Comparison of ENCODE assay signal across 13 cellular contexts in genomic region chr17:75684249-75684648, GRCh38. TPM values are rescaled to one million over a fixed set of nuclear protein-coding genes. Genes with fewer than 3 reads are reported as not detected.
A peak's percentile ranks its signal among the peaks of the same experiment; 100 is the strongest.
DNase-seq lines count a peak whose midpoint lies in the region; ATAC-seq, FAIRE-seq and TF ChIP-seq lines count a peak whose summit lies in the region.
"Had no signal": no experiment of that assay in that cellular context is flagged by ENCODE, and none has a peak within 500 bp of the region (broad histone marks: within the 10 kb centered on the region; RNA-seq: fewer than 3 reads in every experiment).

No MANE protein-coding gene starts in this region.

- H3K27me3 ChIP-seq in endothelial cell of umbilical vein (ENCODE audit: control insufficient read depth in 2 of 2, insufficient read depth in 2 of 2, low read length in 2 of 2), result no peaks in the 10 kb centered on the region

- H3K4me3 ChIP-seq in endothelial cell of umbilical vein (replicated peaks in 1 of 3; ENCODE audit: insufficient read depth in 1 of 3, low read depth in 1 of 3, low read length in 3 of 3), result no peak overlapping the region

- intact Hi-C loops in endothelial cell of umbilical vein (cut with micrococcal nuclease), result no loop called here

- H2AFZ ChIP-seq in endothelial cell of umbilical vein (ENCODE audit: low read depth, low read length), result no peak overlapping the region

- H3K4me1 ChIP-seq in endothelial cell of umbilical vein (ENCODE audit: control insufficient read depth, extremely low read depth, insufficient read depth, low read length), result peaks cover 72% of the 10 kb centered on the region

- POLR2A ChIA-PET in endothelial cell of umbilical vein (lab: Charles Lee), result no interaction called here

- TF ChIP-seq POLR2A in endothelial cell of umbilical vein (IDR thresholded peaks at IDR 0.05; ENCODE audit: low read depth, low read length) (no peak), erythroblast (IDR thresholded peaks at IDR 0.05; ENCODE audit: low read length) (no peak)

- H3K36me3 ChIP-seq in endothelial cell of umbilical vein (ENCODE audit: control insufficient read depth in 2 of 2, extremely low read depth in 1 of 2, insufficient read depth in 2 of 2, low read length in 2 of 2), result no peaks in the 10 kb centered on the region

- DNase-seq in A172 (ENCODE audit: low spot score), result peak; percentile 68
- peak; percentile 15 for DNase-seq in NCI-H69 (lab: John Stamatoyannopoulos, UW)
- peak; percentile 54 for DNase-seq in endothelial cell of umbilical vein (ENCODE audit: low read depth, low spot score)
- no peak for DNase-seq in omental fat pad (ENCODE audit: low spot score)
- no peak for DNase-seq in erythroblast (lab: John Stamatoyannopoulos, UW)
- no peak for DNase-seq in stimulated activated CD4-positive, alpha-beta T cell treated with anti-CD3 and anti-CD28 coated beads, Interleukin-15, amount 100 ng/mL, for 24 hours
- DNase-seq in superior temporal gyrus (ENCODE audit: extremely low spot score), result no peak
- DNase-seq in GM03348 (ENCODE audit: low spot score), result no peak
- DNase-seq: activated CD8-positive, alpha-beta memory T cell treated with anti-CD3 and anti-CD28 coated beads for 24 hours; effector CD8-positive, alpha-beta T cell; naive B cell; NCI-H1436; stimulated activated naive CD4-positive, alpha-beta T cell had no signal

- H4K20me1 ChIP-seq in endothelial cell of umbilical vein (replicated peaks; ENCODE audit: control insufficient read depth, extremely low read depth, insufficient read depth, low read length), result no peaks in the 10 kb centered on the region

- no peaks in the 10 kb centered on the region for H3K9me3 ChIP-seq in endothelial cell of umbilical vein (replicated peaks; ENCODE audit: control insufficient read depth, insufficient read depth, low read length)

- H3K9me1 ChIP-seq in endothelial cell of umbilical vein (replicated peaks; ENCODE audit: control insufficient read depth, extremely low read depth, insufficient read depth, low read length), result no peaks in the 10 kb centered on the region

- CTCF ChIA-PET in endothelial cell of umbilical vein (lab: Charles Lee), result interaction anchor here (0.9 to 19.6 kb wide), 6 partner anchors 9 to 69 kb away, joined by 3 to 653 read pairs (median 5); partner anchors contain the start of gene SMIM5

- TF ChIP-seq CTCF in endothelial cell of umbilical vein (IDR thresholded peaks at IDR 0.05; ENCODE audit: extremely low read depth in 1 of 2, insufficient read depth in 1 of 2, low read depth in 1 of 2, low read length in 2 of 2), result no peak
- no peak for TF ChIP-seq CTCF in omental fat pad (IDR thresholded peaks at IDR 0.05)

- no TSS peak for BruUV-seq in endothelial cell of umbilical vein (replicated peaks; lab: Mats Ljungman, UMichigan)

- ATAC-seq in omental fat pad (ENCODE audit: low FRiP score), result peak; percentile 15

- peaks cover 69% of the 10 kb centered on the region for H3K79me2 ChIP-seq in endothelial cell of umbilical vein (ENCODE audit: control insufficient read depth, insufficient read depth, low read length)

- H3K9ac ChIP-seq in endothelial cell of umbilical vein (replicated peaks; ENCODE audit: extremely low read depth, insufficient read depth, low read length), result no peak overlapping the region

- dilution Hi-C loops in endothelial cell of umbilical vein (cut with MboI; ENCODE audit: extremely low pct_ligation_motif_present, low sequenced_read_pairs), result no loop called here

- FAIRE-seq in endothelial cell of umbilical vein (lab: Jason Lieb, UNC), result peak; percentile 78

- peak overlapping the region; percentile 49 for H3K4me2 ChIP-seq in endothelial cell of umbilical vein (ENCODE audit: insufficient read depth, low read length)

- H3K27ac ChIP-seq in endothelial cell of umbilical vein (ENCODE audit: insufficient read depth, low read depth, low read length), result peak overlapping the region; percentile 45

TF ChIP-seq in endothelial cell of umbilical vein, 7 proteins besides CTCF, POLR2A, EP300 and RAD21:
- TF ChIP-seq POLR2AphosphoS5 (IDR thresholded peaks at IDR 0.05; ENCODE audit: insufficient read depth, low read depth, low read length) (peak; percentile 15), GATA2 (IDR thresholded peaks at IDR 0.05; ENCODE audit: insufficient read depth, insufficient read length, low read depth, low read length) (peak; percentile 62), FOS (IDR thresholded peaks at IDR 0.05; ENCODE audit: borderline replicate concordance, insufficient read depth, low read length) (peak; percentile 90), MAX (IDR thresholded peaks at IDR 0.05; ENCODE audit: insufficient read depth, insufficient read length) (no peak), EZH2 (IDR thresholded peaks at IDR 0.05; ENCODE audit: borderline replicate concordance, low read depth, low read length, severe bottlenecking) (no peak), JUN (IDR thresholded peaks at IDR 0.05; ENCODE audit: borderline replicate concordance, insufficient read depth, insufficient read length, low read depth) (peak; percentile 73), MYC (IDR thresholded peaks at IDR 0.05; ENCODE audit: low read depth, low read length) (no peak)

RNA-seq across cellular contexts. Expression of gene SAP30BP, which starts 17.1 kb away (rescaled TPM):
- 124 and 169 TPM in 2 replicates for total RNA-seq in A172 (2014; rRNA removed; shearing (Covaris generic))
- total RNA-seq in endothelial cell of umbilical vein, result 143 and 151 TPM in 2 replicates
- polyA plus RNA-seq in endothelial cell of umbilical vein, result 112 and 116 TPM in 2 replicates
- polyA plus RNA-seq in endothelial cell of umbilical vein (2011; cell fraction: cytosol; rRNA removed), result 112 TPM in 2 replicates
- 441 and 460 TPM in 2 replicates for polyA plus RNA-seq in endothelial cell of umbilical vein (2011; cell fraction: nucleus; rRNA removed)
- polyA plus RNA-seq in endothelial cell of umbilical vein (2012), result 103 and 117 TPM in 2 replicates
- 66.8 and 68.3 TPM in 2 replicates for polyA minus RNA-seq in endothelial cell of umbilical vein
- 25.8 TPM for polyA minus RNA-seq in endothelial cell of umbilical vein (2011; cell fraction: cytosol; rRNA and poly(A)+ RNA removed)
- polyA minus RNA-seq in endothelial cell of umbilical vein (2011; cell fraction: nucleus; rRNA and poly(A)+ RNA removed), result 102 and 114 TPM in 2 replicates
- 100 to 1,000 TPM in 1 of 4 donors, 10 to 100 TPM in 3; 52.9 to 105 (median 68.8) TPM for total RNA-seq in omental fat pad

RNA-seq across cellular contexts. Expression of gene RECQL5, which starts 17.3 kb away (rescaled TPM):
- 18.0 and 19.0 TPM in 2 replicates for total RNA-seq in A172 (2014; rRNA removed; shearing (Covaris generic))
- total RNA-seq in endothelial cell of umbilical vein, result 30.7 and 30.9 TPM in 2 replicates
- 17.3 and 21.3 TPM in 2 replicates for polyA plus RNA-seq in endothelial cell of umbilical vein
- polyA plus RNA-seq in endothelial cell of umbilical vein (2011; cell fraction: cytosol; rRNA removed), result 8.3 and 10.3 TPM in 2 replicates
- 96.3 and 120 TPM in 2 replicates for polyA plus RNA-seq in endothelial cell of umbilical vein (2011; cell fraction: nucleus; rRNA removed)
- 22.3 and 31.6 TPM in 2 replicates for polyA plus RNA-seq in endothelial cell of umbilical vein (2012)
- polyA minus RNA-seq in endothelial cell of umbilical vein, result 26.2 and 31.6 TPM in 2 replicates
- polyA minus RNA-seq in endothelial cell of umbilical vein (2011; cell fraction: cytosol; rRNA and poly(A)+ RNA removed), result 15.5 TPM
- 44.2 and 44.9 TPM in 2 replicates for polyA minus RNA-seq in endothelial cell of umbilical vein (2011; cell fraction: nucleus; rRNA and poly(A)+ RNA removed)
- 10 to 100 TPM; 10.9 to 20.6 (median 13.3) TPM for total RNA-seq in omental fat pad

RNA-seq across cellular contexts. Expression of gene ITGB4, which starts 37.0 kb away (rescaled TPM):
- total RNA-seq in A172 (2014; rRNA removed; shearing (Covaris generic)), result 15.0 and 15.2 TPM in 2 replicates
- total RNA-seq in endothelial cell of umbilical vein, result 4.1 and 4.2 TPM in 2 replicates
- 6.5 and 6.7 TPM in 2 replicates for polyA plus RNA-seq in endothelial cell of umbilical vein
- polyA plus RNA-seq in endothelial cell of umbilical vein (2011; cell fraction: cytosol; rRNA removed), result 1.7 and 3.7 TPM in 2 replicates
- 4.0 TPM in 2 replicates for polyA plus RNA-seq in endothelial cell of umbilical vein (2011; cell fraction: nucleus; rRNA removed)
- polyA plus RNA-seq in endothelial cell of umbilical vein (2012), result 1.6 and 9.5 TPM in 2 replicates
- 2.7 and 6.3 TPM in 2 replicates for polyA minus RNA-seq in endothelial cell of umbilical vein
- 22.3 TPM for polyA minus RNA-seq in endothelial cell of umbilical vein (2011; cell fraction: cytosol; rRNA and poly(A)+ RNA removed)
- polyA minus RNA-seq in endothelial cell of umbilical vein (2011; cell fraction: nucleus; rRNA and poly(A)+ RNA removed), result 3.8 and 4.4 TPM in 2 replicates
- 10 to 100 TPM; 10.7 to 27.0 (median 17.3) TPM for total RNA-seq in omental fat pad

RNA-seq across cellular contexts. Expression of gene SMIM5, which starts 51.0 kb away (rescaled TPM):
- total RNA-seq in A172 (2014; rRNA removed; shearing (Covaris generic)), result 0.07 and 0.26 TPM in 2 replicates
- total RNA-seq in endothelial cell of umbilical vein (not detected in 2 replicates), omental fat pad (1 to 10 TPM in 2 of 4 donors, under 1 TPM in 2; 0.31 to 2.0 (median 1.0) TPM)
- polyA plus RNA-seq in endothelial cell of umbilical vein, result not detected in 2 replicates
- not detected in 2 replicates for polyA plus RNA-seq in endothelial cell of umbilical vein (2011; cell fraction: cytosol; rRNA removed)
- polyA plus RNA-seq in endothelial cell of umbilical vein (2011; cell fraction: nucleus; rRNA removed), result 0.24 and 0.31 TPM in 2 replicates
- polyA plus RNA-seq in endothelial cell of umbilical vein (2012), result 0.20 and 0.33 TPM in 2 replicates
- polyA minus RNA-seq in endothelial cell of umbilical vein, result not detected in 2 replicates
- polyA minus RNA-seq in endothelial cell of umbilical vein (2011; cell fraction: cytosol; rRNA and poly(A)+ RNA removed), result not detected
- not detected in 2 replicates for polyA minus RNA-seq in endothelial cell of umbilical vein (2011; cell fraction: nucleus; rRNA and poly(A)+ RNA removed)

Comparison
In these comparisons a context has a peak if more than half of its experiments do, and no peak if none do; other contexts are left out.
1. DNase-seq: peak in A172 (single experiment), NCI-H69 (single experiment) and endothelial cell of umbilical vein (single experiment); none in omental fat pad (single experiment), erythroblast (0 of 2), stimulated activated CD4-positive, alpha-beta T cell treated with anti-CD3 and anti-CD28 coated beads, Interleukin-15, amount 100 ng/mL, for 24 hours (single experiment), superior temporal gyrus (single experiment) and GM03348 (single experiment).